7 cellular contexts compared by ENCODE assay signal in the genomic region with DNA sequence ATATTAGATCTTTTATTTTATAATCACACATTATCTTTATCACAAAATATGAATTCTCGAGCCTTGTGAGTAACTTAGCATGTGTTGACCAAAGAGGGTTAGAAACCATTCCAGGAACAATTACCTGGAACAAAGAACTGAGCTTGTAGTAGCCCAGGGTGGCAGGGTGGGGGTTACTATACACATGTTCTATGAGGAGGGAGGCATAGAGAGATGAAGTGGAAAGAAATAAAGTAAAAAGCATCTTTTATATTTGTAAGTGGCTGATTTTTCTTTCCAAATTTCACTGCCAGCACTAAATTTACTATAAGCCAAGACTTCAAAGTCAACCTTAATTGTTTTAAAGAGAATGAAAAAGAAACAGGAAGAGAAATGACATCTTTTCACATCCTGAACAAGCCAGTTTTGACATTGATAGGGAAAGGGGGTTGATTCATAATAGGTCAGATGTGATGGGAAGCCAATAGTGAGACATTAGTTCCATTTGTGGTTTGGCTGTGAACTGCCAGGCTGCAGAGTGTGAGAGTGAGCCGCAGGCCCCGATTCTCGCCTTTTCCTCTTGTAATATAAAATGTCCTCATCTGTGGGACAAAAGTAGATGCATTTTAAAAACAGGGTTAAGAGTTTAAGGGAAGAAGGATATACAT. TPM values are rescaled to one million over a fixed set of nuclear protein-coding genes. Genes with fewer than 3 reads are reported as not detected.
DNase-seq lines count a peak whose midpoint lies in the region; ATAC-seq lines count a peak whose summit lies in the region.

No MANE protein-coding gene starts in this region.

- peaks cover 2% of the 10 kb centered on the region for H3K9me3 ChIP-seq in aorta (ENCODE audit: control insufficient read depth, low read length)

- no peaks in the 10 kb centered on the region for H3K36me3 ChIP-seq in aorta (ENCODE audit: control insufficient read depth in 1 of 2, insufficient read depth in 2 of 2, low read length in 1 of 2)

- ATAC-seq in GM21367 (IDR thresholded peaks at IDR 0.05; ENCODE audit: unreplicated experiment): peak; percentile 85
- ATAC-seq in HG03565 (IDR thresholded peaks at IDR 0.05; ENCODE audit: unreplicated experiment): peak; percentile 88
- ATAC-seq in aorta (ENCODE audit: low FRiP score): no peak

- intact Hi-C loops in aorta (cut with DNase I): no loop called here

- no peak overlapping the region for H3K27ac ChIP-seq in aorta (ENCODE audit: low read depth in 1 of 2, low read length in 2 of 2)

- no peak overlapping the region for H3K4me3 ChIP-seq in aorta (ENCODE audit: low read length in 2 of 2)

- no peaks in the 10 kb centered on the region for H3K27me3 ChIP-seq in aorta (ENCODE audit: control insufficient read depth in 1 of 2, insufficient read depth in 2 of 2, low read length in 1 of 2)

- 84 to 86% methylated on average over 4 of the region's 4 CpGs for WGBS in aorta, 2 donors

- no peaks in the 10 kb centered on the region for H3K4me1 ChIP-seq in aorta (ENCODE audit: control insufficient read depth in 1 of 2, insufficient read depth in 2 of 2, low read length in 2 of 2)

- DNase-seq in activated T-helper 1 cell treated with Interleukin-2 at 50 U/mL for 16 hours (ENCODE audit: low read depth) (peak; percentile 11), aorta (no peak), kidney glomerular epithelial cell (lab: John Stamatoyannopoulos, UW) (no peak), NCI-H2227 (lab: John Stamatoyannopoulos, UW; ENCODE audit: unreplicated experiment) (no peak)
- DNase-seq in stimulated activated CD8-positive, alpha-beta memory T cell treated with anti-CD3 and anti-CD28 coated beads, Interleukin-12 subunit alpha, Interleukin-12 subunit beta, amount 100 ng/mL, for 4 hours (ENCODE audit: low read depth): peak; percentile 36

RNA-seq across cellular contexts. Expression of a gene that starts 52.7 kb away (rescaled TPM):
- under 1 TPM in 1 of 2 donors, not detected in 1; 0.87 TPM for total RNA-seq in aorta
- polyA plus RNA-seq in aorta: 1 to 10 TPM in 1 of 2 donors, not detected in 1; 2.8 TPM

Comparison
In these comparisons a context has a peak if more than half of its experiments do, and no peak if none do; other contexts are left out.
1. DNase-seq: peak in activated T-helper 1 cell treated with Interleukin-2 at 50 U/mL for 16 hours (single experiment) and stimulated activated CD8-positive, alpha-beta memory T cell treated with anti-CD3 and anti-CD28 coated beads, Interleukin-12 subunit alpha, Interleukin-12 subunit beta, amount 100 ng/mL, for 4 hours (single experiment); none in aorta (0 of 2), kidney glomerular epithelial cell (single experiment) and NCI-H2227 (single experiment).